In the genomic region with DNA sequence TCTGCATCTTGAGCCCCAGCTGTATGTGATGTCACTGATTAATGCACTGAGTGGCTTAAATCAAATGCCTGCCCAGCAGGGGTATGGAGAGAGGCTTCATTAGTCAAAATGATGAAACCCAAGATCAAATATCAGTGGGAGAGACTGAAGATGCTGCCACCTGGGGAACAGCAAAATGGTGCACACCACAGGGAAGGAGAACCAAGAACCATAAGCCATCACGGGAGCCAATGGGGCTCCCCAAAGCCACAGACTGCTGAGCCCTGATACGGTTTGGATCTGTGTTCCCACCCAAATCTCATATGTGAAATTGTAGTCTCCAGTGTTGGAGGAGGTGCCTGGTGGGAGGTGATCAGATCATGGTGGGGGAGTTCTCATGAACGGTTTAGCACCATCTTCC, we compare ENCODE assay signal across 22 cellular contexts.
A peak's percentile ranks its signal among the peaks of the same experiment; 100 is the strongest.
DNase-seq lines count a peak whose midpoint lies in the region; TF ChIP-seq lines count a peak whose summit lies in the region.
"Had no signal": no experiment of that assay in that cellular context is flagged by ENCODE, and none has a peak within 500 bp of the region (broad histone marks: within the 10 kb centered on the region; RNA-seq: fewer than 3 reads in every experiment).

No MANE protein-coding gene starts in this region.

- POLR2A ChIA-PET in HEK293 (lab: Yijun Ruan, JAX), result interaction anchor here (0.6 kb wide), 1 partner anchor 90 kb away, joined by 4 read pairs; no protein-coding TSS in a partner anchor

- TF ChIP-seq CTCF in HEK293 (tag by site-specific recombination; IDR thresholded peaks at IDR 0.05) (no peak), neural crest cell (conservative IDR thresholded peaks at IDR 0.05) (no peak)

- no peaks in the 10 kb centered on the region for H3K9me3 ChIP-seq in HEK293 (ENCODE audit: control insufficient read depth, insufficient read depth, low read depth, low read length)

- CTCF ChIA-PET in HEK293 (lab: Yijun Ruan, JAX), result interaction anchor here (2.0 kb wide), 1 partner anchor 16 kb away, joined by 5 read pairs; no protein-coding TSS in a partner anchor

- peaks cover 7% of the 10 kb centered on the region for H3K36me3 Mint-ChIP-seq in neural crest cell (ENCODE audit: low read depth)
- H3K36me3 Mint-ChIP-seq: IgD-negative memory B cell had no signal

- H3K4me1 Mint-ChIP-seq in neural crest cell, result peaks cover 8% of the 10 kb centered on the region
- H3K4me1 Mint-ChIP-seq: IgD-negative memory B cell had no signal

- no peaks in the 10 kb centered on the region for H3K9me3 Mint-ChIP-seq in neural crest cell
- H3K9me3 Mint-ChIP-seq: CD4-positive, alpha-beta T cell; IgD-negative memory B cell had no signal

- no peak overlapping the region for H3K4me3 Mint-ChIP-seq in neural crest cell
- H3K4me3 Mint-ChIP-seq: CD4-positive, alpha-beta T cell; IgD-negative memory B cell had no signal

- DNase-seq in NCI-H2171 treated with DMSO at 0.1 percent for 48 hours (lab: John Stamatoyannopoulos, UW) (peak; percentile 38), NCI-H2171 (lab: John Stamatoyannopoulos, UW) (no peak), NCI-H69 (lab: John Stamatoyannopoulos, UW) (peak; percentile 84), neural crest cell (ENCODE audit: low read depth, low spot score) (no peak), DMS153 treated with DMSO at 0.1 percent for 48 hours (lab: John Stamatoyannopoulos, UW; ENCODE audit: unreplicated experiment) (no peak), NCI-H1105 (lab: John Stamatoyannopoulos, UW) (no peak)
- DNase-seq: AML-193; CD4-positive, alpha-beta T cell; COR-L47; DND-41; MM.1S; NCI-H1436; NCI-H1930; NCI-H446; NK-92 treated with Interleukin-12 subunit alpha and Interleukin-12 subunit beta, amount 100 ng/mL, for 24 hours; SIG-M5 had no signal

- H3K27me3 Mint-ChIP-seq in neural crest cell (ENCODE audit: low read depth), result no peaks in the 10 kb centered on the region
- H3K27me3 Mint-ChIP-seq: CD4-positive, alpha-beta T cell had no signal

- no peaks in the 10 kb centered on the region for H3K4me1 ChIP-seq in HEK293 (ENCODE audit: control insufficient read depth, insufficient read depth, low read length)

- no peaks in the 10 kb centered on the region for H3K36me3 ChIP-seq in HEK293 (ENCODE audit: control insufficient read depth in 2 of 2, insufficient read depth in 1 of 2, low read length in 2 of 2)
- H3K36me3 ChIP-seq: BLaER1 treated with 17β-estradiol and CSF1 and Interleukin-3, amounts not matched to agents 10 nM and 100 nM had no signal

- no peak overlapping the region for H3K27ac ChIP-seq in HEK293 (ENCODE audit: extremely low read depth, low read depth, low read length)
- H3K27ac ChIP-seq: BLaER1 treated with 17β-estradiol and CSF1 and Interleukin-3, amounts not matched to agents 10 nM and 100 nM; HL-60; KMS-11; SK-N-MC had no signal

- peak overlapping the region; percentile 12 for H3K27ac Mint-ChIP-seq in neural crest cell (ENCODE audit: unreplicated experiment)
- H3K27ac Mint-ChIP-seq: CD4-positive, alpha-beta T cell; IgD-negative memory B cell had no signal

- no peak overlapping the region for H3K4me3 ChIP-seq in HEK293 (ENCODE audit: low read depth, low read length)
- H3K4me3 ChIP-seq: BLaER1 treated with 17β-estradiol and CSF1 and Interleukin-3, amounts not matched to agents 10 nM and 100 nM; SK-N-MC had no signal

TF ChIP-seq in HEK293, 187 proteins besides CTCF, POLR2A, EP300 and RAD21 (continues in another document):
- TF ChIP-seq ZNF248 (tag by site-specific recombination; IDR thresholded peaks at IDR 0.05) (no peak), GLIS1 (tag by site-specific recombination; IDR thresholded peaks at IDR 0.05) (peak; percentile 42; the same call in 1 of the 2 replicates), ZNF555 (tag by site-specific recombination; conservative IDR thresholded peaks at IDR 0.05) (no peak), ATF2 (tag by site-specific recombination; IDR thresholded peaks at IDR 0.05; ENCODE audit: low read depth) (no peak), ZNF311 (tag by site-specific recombination; IDR thresholded peaks at IDR 0.05; ENCODE audit: borderline replicate concordance) (no peak), TCF7L2 (IDR thresholded peaks at IDR 0.05; ENCODE audit: borderline replicate concordance, low read depth, low read length) (no peak), ZBTB8A (tag by site-specific recombination; IDR thresholded peaks at IDR 0.05) (no peak)
- TF ChIP-seq, protein P1, sequence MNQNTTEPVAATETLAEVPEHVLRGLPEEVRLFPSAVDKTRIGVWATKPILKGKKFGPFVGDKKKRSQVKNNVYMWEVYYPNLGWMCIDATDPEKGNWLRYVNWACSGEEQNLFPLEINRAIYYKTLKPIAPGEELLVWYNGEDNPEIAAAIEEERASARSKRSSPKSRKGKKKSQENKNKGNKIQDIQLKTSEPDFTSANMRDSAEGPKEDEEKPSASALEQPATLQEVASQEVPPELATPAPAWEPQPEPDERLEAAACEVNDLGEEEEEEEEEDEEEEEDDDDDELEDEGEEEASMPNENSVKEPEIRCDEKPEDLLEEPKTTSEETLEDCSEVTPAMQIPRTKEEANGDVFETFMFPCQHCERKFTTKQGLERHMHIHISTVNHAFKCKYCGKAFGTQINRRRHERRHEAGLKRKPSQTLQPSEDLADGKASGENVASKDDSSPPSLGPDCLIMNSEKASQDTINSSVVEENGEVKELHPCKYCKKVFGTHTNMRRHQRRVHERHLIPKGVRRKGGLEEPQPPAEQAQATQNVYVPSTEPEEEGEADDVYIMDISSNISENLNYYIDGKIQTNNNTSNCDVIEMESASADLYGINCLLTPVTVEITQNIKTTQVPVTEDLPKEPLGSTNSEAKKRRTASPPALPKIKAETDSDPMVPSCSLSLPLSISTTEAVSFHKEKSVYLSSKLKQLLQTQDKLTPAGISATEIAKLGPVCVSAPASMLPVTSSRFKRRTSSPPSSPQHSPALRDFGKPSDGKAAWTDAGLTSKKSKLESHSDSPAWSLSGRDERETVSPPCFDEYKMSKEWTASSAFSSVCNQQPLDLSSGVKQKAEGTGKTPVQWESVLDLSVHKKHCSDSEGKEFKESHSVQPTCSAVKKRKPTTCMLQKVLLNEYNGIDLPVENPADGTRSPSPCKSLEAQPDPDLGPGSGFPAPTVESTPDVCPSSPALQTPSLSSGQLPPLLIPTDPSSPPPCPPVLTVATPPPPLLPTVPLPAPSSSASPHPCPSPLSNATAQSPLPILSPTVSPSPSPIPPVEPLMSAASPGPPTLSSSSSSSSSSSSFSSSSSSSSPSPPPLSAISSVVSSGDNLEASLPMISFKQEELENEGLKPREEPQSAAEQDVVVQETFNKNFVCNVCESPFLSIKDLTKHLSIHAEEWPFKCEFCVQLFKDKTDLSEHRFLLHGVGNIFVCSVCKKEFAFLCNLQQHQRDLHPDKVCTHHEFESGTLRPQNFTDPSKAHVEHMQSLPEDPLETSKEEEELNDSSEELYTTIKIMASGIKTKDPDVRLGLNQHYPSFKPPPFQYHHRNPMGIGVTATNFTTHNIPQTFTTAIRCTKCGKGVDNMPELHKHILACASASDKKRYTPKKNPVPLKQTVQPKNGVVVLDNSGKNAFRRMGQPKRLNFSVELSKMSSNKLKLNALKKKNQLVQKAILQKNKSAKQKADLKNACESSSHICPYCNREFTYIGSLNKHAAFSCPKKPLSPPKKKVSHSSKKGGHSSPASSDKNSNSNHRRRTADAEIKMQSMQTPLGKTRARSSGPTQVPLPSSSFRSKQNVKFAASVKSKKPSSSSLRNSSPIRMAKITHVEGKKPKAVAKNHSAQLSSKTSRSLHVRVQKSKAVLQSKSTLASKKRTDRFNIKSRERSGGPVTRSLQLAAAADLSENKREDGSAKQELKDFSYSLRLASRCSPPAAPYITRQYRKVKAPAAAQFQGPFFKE (tag by site-specific recombination; IDR thresholded peaks at IDR 0.05; ENCODE audit: borderline replicate concordance), result no peak
- TF ChIP-seq, protein P2, sequence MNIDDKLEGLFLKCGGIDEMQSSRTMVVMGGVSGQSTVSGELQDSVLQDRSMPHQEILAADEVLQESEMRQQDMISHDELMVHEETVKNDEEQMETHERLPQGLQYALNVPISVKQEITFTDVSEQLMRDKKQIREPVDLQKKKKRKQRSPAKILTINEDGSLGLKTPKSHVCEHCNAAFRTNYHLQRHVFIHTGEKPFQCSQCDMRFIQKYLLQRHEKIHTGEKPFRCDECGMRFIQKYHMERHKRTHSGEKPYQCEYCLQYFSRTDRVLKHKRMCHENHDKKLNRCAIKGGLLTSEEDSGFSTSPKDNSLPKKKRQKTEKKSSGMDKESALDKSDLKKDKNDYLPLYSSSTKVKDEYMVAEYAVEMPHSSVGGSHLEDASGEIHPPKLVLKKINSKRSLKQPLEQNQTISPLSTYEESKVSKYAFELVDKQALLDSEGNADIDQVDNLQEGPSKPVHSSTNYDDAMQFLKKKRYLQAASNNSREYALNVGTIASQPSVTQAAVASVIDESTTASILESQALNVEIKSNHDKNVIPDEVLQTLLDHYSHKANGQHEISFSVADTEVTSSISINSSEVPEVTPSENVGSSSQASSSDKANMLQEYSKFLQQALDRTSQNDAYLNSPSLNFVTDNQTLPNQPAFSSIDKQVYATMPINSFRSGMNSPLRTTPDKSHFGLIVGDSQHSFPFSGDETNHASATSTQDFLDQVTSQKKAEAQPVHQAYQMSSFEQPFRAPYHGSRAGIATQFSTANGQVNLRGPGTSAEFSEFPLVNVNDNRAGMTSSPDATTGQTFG (tag by site-specific recombination; IDR thresholded peaks at IDR 0.05; ENCODE audit: borderline replicate concordance), result no peak

Comparison
In these comparisons a context has a peak if more than half of its experiments do, and no peak if none do; other contexts are left out.
1. DNase-seq: peak in NCI-H2171 treated with DMSO at 0.1 percent for 48 hours (single experiment) and NCI-H69 (single experiment); none in NCI-H2171 (single experiment), neural crest cell (single experiment), DMS153 treated with DMSO at 0.1 percent for 48 hours (single experiment) and NCI-H1105 (single experiment).